1 cellular context compared by ENCODE assay signal in the genomic region with DNA sequence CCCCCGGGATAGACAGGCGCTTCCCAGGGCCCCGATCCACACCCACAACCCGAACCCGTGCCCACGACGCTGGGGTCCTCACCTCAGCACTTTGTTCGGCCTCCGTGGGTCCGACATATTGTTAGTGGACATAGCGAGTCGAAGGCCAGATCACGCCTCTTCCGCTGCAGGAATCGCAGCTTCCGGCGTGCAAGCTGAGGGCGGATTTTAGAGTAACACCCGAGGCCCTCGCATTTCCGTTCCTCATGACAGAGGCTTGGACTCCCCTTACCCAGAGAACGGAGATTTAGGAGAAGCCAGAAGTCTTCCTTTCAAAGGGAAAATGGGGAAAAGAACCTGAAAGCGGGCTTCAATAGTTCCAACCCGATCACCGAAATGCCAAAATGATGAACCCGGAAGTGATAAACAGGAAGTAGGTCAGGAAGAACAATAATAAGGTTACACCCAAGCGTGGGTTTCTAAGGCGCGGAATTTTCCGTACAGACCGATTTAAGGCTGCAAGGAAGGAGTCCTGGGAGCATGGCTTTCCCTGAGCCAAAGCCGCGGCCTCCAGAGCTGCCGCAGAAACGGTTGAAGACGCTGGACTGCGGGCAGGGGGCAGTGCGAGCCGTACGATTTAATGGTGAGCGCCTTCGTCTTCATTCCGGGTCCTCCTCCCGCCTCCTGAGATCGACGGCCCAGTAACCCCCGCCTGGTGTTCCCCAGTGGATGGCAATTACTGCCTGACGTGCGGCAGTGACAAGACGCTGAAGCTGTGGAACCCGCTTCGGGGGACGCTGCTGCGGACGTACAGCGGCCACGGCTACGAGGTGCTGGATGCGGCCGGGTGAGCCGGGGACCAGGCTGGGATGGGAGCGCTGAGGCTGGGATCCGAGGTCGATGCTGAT.
TF ChIP-seq lines count a peak whose summit lies in the region.

No MANE protein-coding gene starts in this region.

TF ChIP-seq in K562, 482 proteins besides CTCF, POLR2A, EP300 and RAD21 (continued from another document and continues in another):
- TF ChIP-seq KLF6 (CRISPR knock-in tag; IDR thresholded peaks at IDR 0.05; ENCODE audit: borderline replicate concordance) (0 out of 2 replicates have a peak, but pooled peaks have one; percentile 24), HNRNPK (IDR thresholded peaks at IDR 0.05; ENCODE audit: low read depth, low read length, poor library complexity, severe bottlenecking) (no peak), GTF2A2 (tag; IDR thresholded peaks at IDR 0.05) (no peak; the same call in 1 of the 2 replicates), PRPF4 (IDR thresholded peaks at IDR 0.05; ENCODE audit: insufficient read depth, low read depth, low read length, poor library complexity, severe bottlenecking) (no peak), RBM39 (optimal IDR thresholded peaks at IDR 0.05; ENCODE audit: low read depth, low read length) (no peak), EZH2 (IDR thresholded peaks at IDR 0.05; ENCODE audit: borderline replicate concordance, low read depth, low read length) (no peak), NELFE (IDR thresholded peaks at IDR 0.05; ENCODE audit: insufficient read depth, insufficient read length) (no peak), CCAR2 (IDR thresholded peaks at IDR 0.05; ENCODE audit: low read depth, low read length) (no peak), DMBX1 (CRISPR knock-in tag; IDR thresholded peaks at IDR 0.05; ENCODE audit: borderline replicate concordance) (0 out of 2 replicates have a peak, but pooled peaks have one; percentile 23), SMAD4 (CRISPR knock-in tag; conservative IDR thresholded peaks at IDR 0.05) (peak; percentile 34; the same call in 1 of the 2 replicates), ZBTB11 (CRISPR knock-in tag; IDR thresholded peaks at IDR 0.05) (peak; percentile 96 to 99 (median 99)), HLTF (IDR thresholded peaks at IDR 0.05) (no peak), HMG20A (CRISPR knock-in tag; conservative IDR thresholded peaks at IDR 0.05) (no peak), ZNF778 (CRISPR knock-in tag; IDR thresholded peaks at IDR 0.05) (no peak), ZNF589 (CRISPR knock-in tag; IDR thresholded peaks at IDR 0.05; ENCODE audit: low read depth) (no peak), TFAM (CRISPR knock-in tag; conservative IDR thresholded peaks at IDR 0.05) (no peak), E2F6 (IDR thresholded peaks at IDR 0.05; ENCODE audit: borderline replicate concordance in 1 of 2, extremely low read depth in 1 of 2, insufficient read depth in 1 of 2, insufficient read length in 1 of 2, low read depth in 1 of 2, low read length in 1 of 2, poor library complexity in 1 of 2, severe bottlenecking in 1 of 2) (peak in 1 of 2 experiments; percentile 19), CUX1 (CRISPR knock-in tag; IDR thresholded peaks at IDR 0.05) (no peak), ZNF551 (CRISPR knock-in tag; IDR thresholded peaks at IDR 0.05) (no peak), SAP30 (IDR thresholded peaks at IDR 0.05; ENCODE audit: borderline replicate concordance, insufficient read depth, low read depth, low read length, poor library complexity, severe bottlenecking) (peak; percentile 89), FOXA3 (CRISPR knock-in tag; conservative IDR thresholded peaks at IDR 0.05 in 1 of 2, IDR thresholded peaks at IDR 0.05 in 1 of 2) (no peak), SAFB (IDR thresholded peaks at IDR 0.05; ENCODE audit: borderline replicate concordance, low read depth, low read length) (no peak), U2AF1 (optimal IDR thresholded peaks at IDR 0.05; ENCODE audit: low read depth, low read length) (no peak), ZNF174 (CRISPR knock-in tag; IDR thresholded peaks at IDR 0.05) (no peak), RFX7 (CRISPR knock-in tag; IDR thresholded peaks at IDR 0.05) (no peak), ETV6 (IDR thresholded peaks at IDR 0.05; ENCODE audit: borderline replicate concordance in 1 of 2, low read depth in 2 of 2, low read length in 1 of 2) (no peak), ETV6 (CRISPR knock-in tag; IDR thresholded peaks at IDR 0.05; ENCODE audit: borderline replicate concordance) (no peak), XRCC4 (IDR thresholded peaks at IDR 0.05; ENCODE audit: extremely low read depth, insufficient read depth, insufficient read length) (no peak), NR2C2 (CRISPR knock-in tag; IDR thresholded peaks at IDR 0.05) (peak; percentile 94), NR2C2 (tag; IDR thresholded peaks at IDR 0.05) (peak; percentile 99), ZNF121 (CRISPR knock-in tag; conservative IDR thresholded peaks at IDR 0.05) (no peak)
- TF ChIP-seq, protein P1, sequence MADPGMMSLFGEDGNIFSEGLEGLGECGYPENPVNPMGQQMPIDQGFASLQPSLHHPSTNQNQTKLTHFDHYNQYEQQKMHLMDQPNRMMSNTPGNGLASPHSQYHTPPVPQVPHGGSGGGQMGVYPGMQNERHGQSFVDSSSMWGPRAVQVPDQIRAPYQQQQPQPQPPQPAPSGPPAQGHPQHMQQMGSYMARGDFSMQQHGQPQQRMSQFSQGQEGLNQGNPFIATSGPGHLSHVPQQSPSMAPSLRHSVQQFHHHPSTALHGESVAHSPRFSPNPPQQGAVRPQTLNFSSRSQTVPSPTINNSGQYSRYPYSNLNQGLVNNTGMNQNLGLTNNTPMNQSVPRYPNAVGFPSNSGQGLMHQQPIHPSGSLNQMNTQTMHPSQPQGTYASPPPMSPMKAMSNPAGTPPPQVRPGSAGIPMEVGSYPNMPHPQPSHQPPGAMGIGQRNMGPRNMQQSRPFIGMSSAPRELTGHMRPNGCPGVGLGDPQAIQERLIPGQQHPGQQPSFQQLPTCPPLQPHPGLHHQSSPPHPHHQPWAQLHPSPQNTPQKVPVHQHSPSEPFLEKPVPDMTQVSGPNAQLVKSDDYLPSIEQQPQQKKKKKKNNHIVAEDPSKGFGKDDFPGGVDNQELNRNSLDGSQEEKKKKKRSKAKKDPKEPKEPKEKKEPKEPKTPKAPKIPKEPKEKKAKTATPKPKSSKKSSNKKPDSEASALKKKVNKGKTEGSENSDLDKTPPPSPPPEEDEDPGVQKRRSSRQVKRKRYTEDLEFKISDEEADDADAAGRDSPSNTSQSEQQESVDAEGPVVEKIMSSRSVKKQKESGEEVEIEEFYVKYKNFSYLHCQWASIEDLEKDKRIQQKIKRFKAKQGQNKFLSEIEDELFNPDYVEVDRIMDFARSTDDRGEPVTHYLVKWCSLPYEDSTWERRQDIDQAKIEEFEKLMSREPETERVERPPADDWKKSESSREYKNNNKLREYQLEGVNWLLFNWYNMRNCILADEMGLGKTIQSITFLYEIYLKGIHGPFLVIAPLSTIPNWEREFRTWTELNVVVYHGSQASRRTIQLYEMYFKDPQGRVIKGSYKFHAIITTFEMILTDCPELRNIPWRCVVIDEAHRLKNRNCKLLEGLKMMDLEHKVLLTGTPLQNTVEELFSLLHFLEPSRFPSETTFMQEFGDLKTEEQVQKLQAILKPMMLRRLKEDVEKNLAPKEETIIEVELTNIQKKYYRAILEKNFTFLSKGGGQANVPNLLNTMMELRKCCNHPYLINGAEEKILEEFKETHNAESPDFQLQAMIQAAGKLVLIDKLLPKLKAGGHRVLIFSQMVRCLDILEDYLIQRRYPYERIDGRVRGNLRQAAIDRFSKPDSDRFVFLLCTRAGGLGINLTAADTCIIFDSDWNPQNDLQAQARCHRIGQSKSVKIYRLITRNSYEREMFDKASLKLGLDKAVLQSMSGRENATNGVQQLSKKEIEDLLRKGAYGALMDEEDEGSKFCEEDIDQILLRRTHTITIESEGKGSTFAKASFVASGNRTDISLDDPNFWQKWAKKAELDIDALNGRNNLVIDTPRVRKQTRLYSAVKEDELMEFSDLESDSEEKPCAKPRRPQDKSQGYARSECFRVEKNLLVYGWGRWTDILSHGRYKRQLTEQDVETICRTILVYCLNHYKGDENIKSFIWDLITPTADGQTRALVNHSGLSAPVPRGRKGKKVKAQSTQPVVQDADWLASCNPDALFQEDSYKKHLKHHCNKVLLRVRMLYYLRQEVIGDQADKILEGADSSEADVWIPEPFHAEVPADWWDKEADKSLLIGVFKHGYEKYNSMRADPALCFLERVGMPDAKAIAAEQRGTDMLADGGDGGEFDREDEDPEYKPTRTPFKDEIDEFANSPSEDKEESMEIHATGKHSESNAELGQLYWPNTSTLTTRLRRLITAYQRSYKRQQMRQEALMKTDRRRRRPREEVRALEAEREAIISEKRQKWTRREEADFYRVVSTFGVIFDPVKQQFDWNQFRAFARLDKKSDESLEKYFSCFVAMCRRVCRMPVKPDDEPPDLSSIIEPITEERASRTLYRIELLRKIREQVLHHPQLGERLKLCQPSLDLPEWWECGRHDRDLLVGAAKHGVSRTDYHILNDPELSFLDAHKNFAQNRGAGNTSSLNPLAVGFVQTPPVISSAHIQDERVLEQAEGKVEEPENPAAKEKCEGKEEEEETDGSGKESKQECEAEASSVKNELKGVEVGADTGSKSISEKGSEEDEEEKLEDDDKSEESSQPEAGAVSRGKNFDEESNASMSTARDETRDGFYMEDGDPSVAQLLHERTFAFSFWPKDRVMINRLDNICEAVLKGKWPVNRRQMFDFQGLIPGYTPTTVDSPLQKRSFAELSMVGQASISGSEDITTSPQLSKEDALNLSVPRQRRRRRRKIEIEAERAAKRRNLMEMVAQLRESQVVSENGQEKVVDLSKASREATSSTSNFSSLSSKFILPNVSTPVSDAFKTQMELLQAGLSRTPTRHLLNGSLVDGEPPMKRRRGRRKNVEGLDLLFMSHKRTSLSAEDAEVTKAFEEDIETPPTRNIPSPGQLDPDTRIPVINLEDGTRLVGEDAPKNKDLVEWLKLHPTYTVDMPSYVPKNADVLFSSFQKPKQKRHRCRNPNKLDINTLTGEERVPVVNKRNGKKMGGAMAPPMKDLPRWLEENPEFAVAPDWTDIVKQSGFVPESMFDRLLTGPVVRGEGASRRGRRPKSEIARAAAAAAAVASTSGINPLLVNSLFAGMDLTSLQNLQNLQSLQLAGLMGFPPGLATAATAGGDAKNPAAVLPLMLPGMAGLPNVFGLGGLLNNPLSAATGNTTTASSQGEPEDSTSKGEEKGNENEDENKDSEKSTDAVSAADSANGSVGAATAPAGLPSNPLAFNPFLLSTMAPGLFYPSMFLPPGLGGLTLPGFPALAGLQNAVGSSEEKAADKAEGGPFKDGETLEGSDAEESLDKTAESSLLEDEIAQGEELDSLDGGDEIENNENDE (IDR thresholded peaks at IDR 0.05; ENCODE audit: low read depth, low read length) = no peak
